In the genomic region with DNA sequence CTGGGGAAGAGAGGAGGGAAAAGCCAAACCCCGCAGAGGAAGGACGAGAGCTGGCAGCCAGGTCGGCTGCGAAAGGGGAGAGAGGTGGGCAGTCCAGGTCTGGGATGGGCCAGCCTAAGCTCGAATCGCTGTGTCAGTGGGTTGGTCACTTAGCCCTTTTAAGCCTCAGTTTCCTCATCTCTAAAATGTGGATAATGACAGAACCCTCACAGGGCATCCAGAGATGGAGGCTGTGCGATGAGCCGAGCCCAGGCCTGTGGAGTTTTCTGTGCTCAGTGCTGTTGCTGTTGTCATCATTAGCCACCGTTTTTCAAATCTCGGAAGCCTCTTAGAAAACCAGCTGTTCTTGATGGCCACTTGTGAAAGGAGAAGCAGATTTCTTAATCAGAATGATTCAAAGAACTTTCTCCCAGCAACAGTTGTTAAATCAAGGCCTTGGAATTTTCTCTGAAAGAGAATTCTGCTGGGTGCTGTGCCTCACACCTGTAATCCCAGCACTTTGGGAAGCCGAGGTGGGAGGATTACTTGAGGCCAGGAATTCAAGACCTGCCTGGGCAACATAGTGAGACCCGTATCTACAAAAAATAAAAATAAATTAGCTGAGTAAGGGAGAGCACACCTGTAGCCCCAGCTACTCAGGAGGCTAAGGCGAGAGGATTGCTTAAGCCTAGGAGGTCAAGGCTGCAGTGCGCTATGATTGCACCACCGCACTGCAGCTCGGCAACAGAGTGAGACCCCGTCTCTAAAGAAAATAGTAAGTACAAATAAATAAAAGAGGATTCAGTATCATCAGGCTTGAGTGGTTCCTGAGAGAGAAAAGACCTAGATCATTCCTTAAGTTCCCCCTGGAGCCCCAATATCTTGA, we compare ENCODE assay signal across 11 cellular contexts. TPM values are rescaled to one million over a fixed set of nuclear protein-coding genes. Genes with fewer than 3 reads are reported as not detected.
DNase-seq lines count a peak whose midpoint lies in the region; ATAC-seq and TF ChIP-seq lines count a peak whose summit lies in the region.
"Had no signal": no experiment of that assay in that cellular context is flagged by ENCODE, and none has a peak within 500 bp of the region (broad histone marks: within the 10 kb centered on the region; RNA-seq: fewer than 3 reads in every experiment).

No MANE protein-coding gene starts in this region.

- DNase-seq in heart left ventricle: no peak
- DNase-seq in right cardiac atrium: no peak
- peak; percentile 3 for DNase-seq in cerebellar cortex (ENCODE audit: low spot score)
- peak; percentile 22 for DNase-seq in myocyte (ENCODE audit: low read depth)
- no peak for DNase-seq in upper lobe of right lung
- DNase-seq in left lobe of liver (ENCODE audit: low spot score): no peak
- DNase-seq in SKM-1 (lab: John Stamatoyannopoulos, UW; ENCODE audit: unreplicated experiment): no peak
- no peak for DNase-seq in posterior cingulate gyrus
- DNase-seq: NCI-H226, SJCRH30 had no signal

- TF ChIP-seq CTCF in heart left ventricle (IDR thresholded peaks at IDR 0.05) (no peak), upper lobe of right lung (IDR thresholded peaks at IDR 0.05) (no peak)

- no peaks in the 10 kb centered on the region for H3K9me3 ChIP-seq in heart left ventricle
- H3K9me3 ChIP-seq in right cardiac atrium (ENCODE audit: control insufficient read depth, low read length): no peaks in the 10 kb centered on the region
- H3K9me3 ChIP-seq in upper lobe of right lung: no peaks in the 10 kb centered on the region

- no peak overlapping the region for H3K27ac ChIP-seq in heart left ventricle
- no peak overlapping the region for H3K27ac ChIP-seq in right cardiac atrium (ENCODE audit: low read length)
- no peak overlapping the region for H3K27ac ChIP-seq in upper lobe of right lung
- H3K27ac ChIP-seq: KMS-11, SJCRH30 had no signal

- intact Hi-C loops in heart left ventricle (cut with DNase I): no loop called here
- intact Hi-C loops in right cardiac atrium (cut with DNase I): no loop called here
- intact Hi-C loops in upper lobe of right lung (cut with DNase I): no loop called here
- intact Hi-C loops in posterior cingulate gyrus (cut with DNase I): no loop called here

- 73 to 76% (median 74%) methylated on average over 16 to 17 of the region's 17 CpGs for WGBS in heart left ventricle, 4 donors
- WGBS in right cardiac atrium: 70% methylated on average over 17 of the region's 17 CpGs

- no peak for TF ChIP-seq POLR2A in heart left ventricle (IDR thresholded peaks at IDR 0.05)

- no peak for ATAC-seq in heart left ventricle
- no peak for ATAC-seq in right cardiac atrium
- peak; percentile 6 for ATAC-seq in upper lobe of right lung
- ATAC-seq in left lobe of liver: no peak

- H3K27me3 ChIP-seq in heart left ventricle (peaks cover 4 to 46% (median 28%) of the 10 kb centered on the region in 9 donors), right cardiac atrium (ENCODE audit: control insufficient read depth, insufficient read depth) (no peaks in the 10 kb centered on the region), upper lobe of right lung (peaks cover 40% of the 10 kb centered on the region)

- H3K4me1 ChIP-seq in heart left ventricle (peaks cover 0 to 12% (median 8%) of the 10 kb centered on the region in 12 donors), right cardiac atrium (ENCODE audit: control insufficient read depth, insufficient read depth, low read length) (peaks cover 2% of the 10 kb centered on the region), upper lobe of right lung (peaks cover 9% of the 10 kb centered on the region)
- H3K4me1 ChIP-seq: SJCRH30 had no signal

- H3K4me3 ChIP-seq in heart left ventricle (peak overlapping the region in 7 of 12 donors; percentile 21 to 50 (median 45)), right cardiac atrium (ENCODE audit: low read length) (no peak overlapping the region), upper lobe of right lung (no peak overlapping the region)
- H3K4me3 ChIP-seq: SJCRH30 had no signal

- H3K36me3 ChIP-seq in heart left ventricle: no peaks in the 10 kb centered on the region
- no peaks in the 10 kb centered on the region for H3K36me3 ChIP-seq in upper lobe of right lung
- H3K36me3 ChIP-seq: SJCRH30 had no signal

RNA-seq across cellular contexts. Expression of a gene that starts 46.3 kb away (rescaled TPM):
- total RNA-seq in heart left ventricle: 100 to 1,000 TPM in 3 of 9 donors, 10 to 100 TPM in 6; 58.7 to 139 (median 86.7) TPM
- 100 to 1,000 TPM; 131 to 200 TPM for polyA plus RNA-seq in heart left ventricle
- total RNA-seq in right cardiac atrium: 100 to 1,000 TPM; 102 to 132 (median 127) TPM
- 146 TPM for polyA plus RNA-seq in right cardiac atrium
- 38.7 and 43.2 TPM in 2 replicates for total RNA-seq in myocyte
- polyA plus RNA-seq in myocyte (2012): 25.2 TPM
- total RNA-seq in upper lobe of right lung: 75.6 TPM
- 33.4 TPM for total RNA-seq in left lobe of liver

Comparison
In these comparisons a context has a peak if more than half of its experiments do, and no peak if none do; other contexts are left out.
1. H3K4me3 ChIP-seq: peak in heart left ventricle (7 of 12); none in right cardiac atrium (single experiment) and upper lobe of right lung (single experiment).
2. DNase-seq: peak in cerebellar cortex (single experiment) and myocyte (single experiment); none in heart left ventricle (0 of 5), right cardiac atrium (0 of 3), upper lobe of right lung (single experiment), left lobe of liver (single experiment), SKM-1 (single experiment) and posterior cingulate gyrus (0 of 10).